ENCODE assay signal across 9 cellular contexts in genomic region chr17:74452841-74453661, GRCh38. TPM values are rescaled to one million over a fixed set of nuclear protein-coding genes. Genes with fewer than 3 reads are reported as not detected.
DNase-seq lines count a peak whose midpoint lies in the region; ATAC-seq and TF ChIP-seq lines count a peak whose summit lies in the region.
"Had no signal": no experiment of that assay in that cellular context is flagged by ENCODE, and none has a peak within 500 bp of the region (broad histone marks: within the 10 kb centered on the region; RNA-seq: fewer than 3 reads in every experiment).

No MANE protein-coding gene starts in this region.

- peak overlapping the region; percentile 57 for H3K4me3 Mint-ChIP-seq in T-helper 17 cell

- peak overlapping the region; percentile 44 for H3K27ac ChIP-seq in hepatocyte

- H3K9me2 ChIP-seq in hepatocyte (replicated peaks; ENCODE audit: insufficient read depth): no peaks in the 10 kb centered on the region

- H3K4me3 ChIP-seq in H7 (ENCODE audit: insufficient read depth, low read depth, low read length) (peak overlapping the region; percentile 45), hepatocyte (no peak overlapping the region), retinal pigment epithelial cell (ENCODE audit: low read length) (peak overlapping the region; percentile 43)

- H3K27ac Mint-ChIP-seq in T-helper 17 cell: no peak overlapping the region

- peak overlapping the region; percentile 75 for H3K4me2 ChIP-seq in hepatocyte

- DNase-seq in H7 (peak; percentile 78), T-helper 17 cell (no peak), hepatocyte (ENCODE audit: low spot score) (peak; percentile 40), retinal pigment epithelial cell (ENCODE audit: low read depth) (no peak), NCI-H748 (lab: John Stamatoyannopoulos, UW; ENCODE audit: unreplicated experiment) (no peak), occipital lobe (lab: John Stamatoyannopoulos, UW) (no peak), NCI-H1048 (lab: John Stamatoyannopoulos, UW) (no peak)

- H4K20me1 ChIP-seq in hepatocyte (ENCODE audit: insufficient read depth, poor library complexity, severe bottlenecking): no peaks in the 10 kb centered on the region

- H3K79me2 ChIP-seq in hepatocyte: no peaks in the 10 kb centered on the region

- ATAC-seq in T-helper 17 cell (no peak), HG02981 (IDR thresholded peaks at IDR 0.05; ENCODE audit: unreplicated experiment) (no peak)

- H3K4me1 ChIP-seq in hepatocyte (ENCODE audit: insufficient read depth): peaks cover 21% of the 10 kb centered on the region

- H3K27me3 Mint-ChIP-seq in T-helper 17 cell: peaks cover 6% of the 10 kb centered on the region

- H2AFZ ChIP-seq in hepatocyte: peak overlapping the region; percentile 28

- no peaks in the 10 kb centered on the region for H3K36me3 Mint-ChIP-seq in T-helper 17 cell (ENCODE audit: low read depth)

- 44% methylated on average over 22 of the region's 22 CpGs for WGBS in hepatocyte (ENCODE audit: low lambda C conversion rate, missing lambda C conversion rate)

- H3K36me3 ChIP-seq in H7 (replicated peaks; ENCODE audit: control insufficient read depth, insufficient read depth, low read length) (no peaks in the 10 kb centered on the region), hepatocyte (replicated peaks; ENCODE audit: insufficient read depth, low read depth) (no peaks in the 10 kb centered on the region)

- H3K27me3 ChIP-seq in H7 (ENCODE audit: control insufficient read depth, insufficient read depth, low read length) (peaks cover 20% of the 10 kb centered on the region), hepatocyte (no peaks in the 10 kb centered on the region)

- H3K9me3 ChIP-seq in T-helper 17 cell (ENCODE audit: control insufficient read depth, low read length, poor library complexity, severe bottlenecking): no peaks in the 10 kb centered on the region
- H3K9me3 ChIP-seq in hepatocyte (ENCODE audit: low read depth): no peaks in the 10 kb centered on the region

- peaks cover 11% of the 10 kb centered on the region for H3K4me1 Mint-ChIP-seq in T-helper 17 cell

- TF ChIP-seq CTCF in hepatocyte (IDR thresholded peaks at IDR 0.05; ENCODE audit: poor library complexity) (no peak), retinal pigment epithelial cell (conservative IDR thresholded peaks at IDR 0.05; ENCODE audit: low read depth, low read length) (no peak)

RNA-seq across cellular contexts. Expression of gene CD300A, which starts 13.4 kb away (rescaled TPM):
- total RNA-seq in H7 (2014; rRNA removed; shearing (Covaris generic)): 0.07 and 0.48 TPM in 2 replicates
- total RNA-seq in T-helper 17 cell (1 to 10 TPM; 2.4 to 9.6 TPM), hepatocyte (0.20 and 1.1 TPM in 2 replicates), occipital lobe (3.3 TPM)
- polyA plus RNA-seq in hepatocyte: 0.22 and 0.47 TPM in 2 replicates
- total RNA-seq: HT1080 had no signal

RNA-seq across cellular contexts. Expression of gene GPRC5C, which starts 21.2 kb away (rescaled TPM):
- 35.3 and 48.8 TPM in 2 replicates for total RNA-seq in H7 (2014; rRNA removed; shearing (Covaris generic))
- total RNA-seq in T-helper 17 cell (under 1 TPM in 1 of 2 donors, not detected in 1; 0.18 TPM), hepatocyte (150 and 159 TPM in 2 replicates), occipital lobe (10.0 TPM)
- polyA plus RNA-seq in hepatocyte: 233 and 237 TPM in 2 replicates
- total RNA-seq: HT1080 had no signal

Comparison
In these comparisons a context has a peak if more than half of its experiments do, and no peak if none do; other contexts are left out.
1. DNase-seq: peak in H7 (single experiment) and hepatocyte (single experiment); none in T-helper 17 cell (0 of 3), retinal pigment epithelial cell (single experiment), NCI-H748 (single experiment), occipital lobe (single experiment) and NCI-H1048 (single experiment).